Comparison of ENCODE assay signal across 9 cellular contexts in the genomic region with DNA sequence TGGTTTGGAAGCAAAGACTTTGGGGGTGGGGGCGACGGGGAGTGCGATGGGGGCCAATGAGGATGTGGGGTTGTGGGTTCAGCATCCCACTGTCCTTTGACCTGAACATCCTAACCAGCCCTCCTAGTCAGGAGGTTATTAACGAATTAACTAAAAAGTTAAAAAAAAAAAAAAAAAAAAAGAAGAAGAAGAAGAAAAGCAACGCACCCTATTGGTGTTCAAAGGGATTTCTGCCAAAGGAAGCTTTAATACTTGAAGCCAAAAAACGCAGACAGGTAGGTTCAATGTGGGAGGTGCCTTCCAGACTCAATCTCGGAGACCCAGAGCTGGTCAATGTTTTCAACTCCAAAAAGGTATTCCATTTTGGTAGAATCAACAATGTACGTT. TPM values are rescaled to one million over a fixed set of nuclear protein-coding genes. Genes with fewer than 3 reads are reported as not detected.
DNase-seq lines count a peak whose midpoint lies in the region; TF ChIP-seq lines count a peak whose summit lies in the region.
"Had no signal": no experiment of that assay in that cellular context is flagged by ENCODE, and none has a peak within 500 bp of the region (broad histone marks: within the 10 kb centered on the region; RNA-seq: fewer than 3 reads in every experiment).

No MANE protein-coding gene starts in this region.

- H3K9me3 ChIP-seq in HUES64 (ENCODE audit: insufficient read depth, low read depth, low read length) (no peaks in the 10 kb centered on the region), prostate gland (no peaks in the 10 kb centered on the region)

- H3K9ac ChIP-seq in HUES64 (ENCODE audit: low read depth, low read length): no peak overlapping the region
- H3K9ac ChIP-seq: KMS-11 had no signal

- 24% methylated on average over 4 of the region's 8 CpGs for WGBS in HUES64
- 8% methylated on average over 8 of the region's 8 CpGs for WGBS in prostate gland

- H3K4me3 ChIP-seq in GM06990 (replicated peaks; ENCODE audit: low read depth, low read length) (peak overlapping the region; percentile 86), HUES64 (ENCODE audit: low read length) (peak overlapping the region; percentile 59), epithelial cell of proximal tubule (ENCODE audit: low read depth, low read length) (peak overlapping the region; percentile 42), prostate gland (peak overlapping the region; percentile 34 to 46)

- H3K36me3 ChIP-seq in GM06990 (ENCODE audit: control insufficient read depth, insufficient read depth, low read length) (no peaks in the 10 kb centered on the region), HUES64 (ENCODE audit: insufficient read depth, low read length) (no peaks in the 10 kb centered on the region), prostate gland (no peaks in the 10 kb centered on the region)

- H3K27me3 ChIP-seq in GM06990 (replicated peaks; ENCODE audit: control insufficient read depth, insufficient read depth, low read length): no peaks in the 10 kb centered on the region
- peaks cover 70% of the 10 kb centered on the region for H3K27me3 ChIP-seq in HUES64 (ENCODE audit: insufficient read depth, low read length)
- no peaks in the 10 kb centered on the region for H3K27me3 ChIP-seq in prostate gland (replicated peaks; ENCODE audit: insufficient read depth)

- H3K27ac ChIP-seq in HUES64 (ENCODE audit: low read depth, low read length): no peak overlapping the region
- no peak overlapping the region for H3K27ac ChIP-seq in prostate gland
- H3K27ac ChIP-seq: KMS-11 had no signal

- 0 out of 2 replicates have a peak, but pooled peaks cover 3% of the 10 kb centered on the region for H3K4me1 ChIP-seq in HUES64 (ENCODE audit: insufficient read depth, low read length)
- no peaks in the 10 kb centered on the region for H3K4me1 ChIP-seq in prostate gland (replicated peaks)

- peak; percentile 41 for TF ChIP-seq CTCF in GM06990 (IDR thresholded peaks at IDR 0.05; ENCODE audit: insufficient read depth, low read length, poor library complexity, severe bottlenecking)
- peak; percentile 16 for TF ChIP-seq CTCF in epithelial cell of proximal tubule (conservative IDR thresholded peaks at IDR 0.05; ENCODE audit: low read depth, low read length)
- no peak for TF ChIP-seq CTCF in prostate gland (IDR thresholded peaks at IDR 0.05)

- intact Hi-C loops in prostate gland (cut with DNase I): no loop called here

- DNase-seq in GM06990 (ENCODE audit: extremely low read depth, insufficient read length) (no peak), epithelial cell of proximal tubule (ENCODE audit: low read depth) (no peak), prostate gland (ENCODE audit: low spot score) (no peak), foreskin melanocyte (no peak), putamen (ENCODE audit: low spot score) (no peak), SKM-1 treated with dmso at 0.1 percent for 144 hours (lab: John Stamatoyannopoulos, UW; ENCODE audit: unreplicated experiment) (no peak), EL (no peak)

- TF ChIP-seq POLR2A in prostate gland (IDR thresholded peaks at IDR 0.05): no peak

RNA-seq across cellular contexts. Expression of gene CLIC6, which starts 2.2 kb away (rescaled TPM):
- 0.60 TPM for polyA plus RNA-seq in HUES64 (2013, experiment 1 of 2)
- polyA plus RNA-seq in HUES64 (2013, experiment 2 of 2): 1.2 TPM
- total RNA-seq in epithelial cell of proximal tubule: 0.58 and 1.3 TPM in 2 replicates
- 1 to 10 TPM; 3.4 to 7.0 TPM for total RNA-seq in prostate gland

RNA-seq across cellular contexts. Expression of gene RCAN1, which starts 56.0 kb away (rescaled TPM):
- polyA plus RNA-seq in HUES64 (2013, experiment 1 of 2): 5.8 TPM
- 6.4 TPM for polyA plus RNA-seq in HUES64 (2013, experiment 2 of 2)
- total RNA-seq in epithelial cell of proximal tubule: 19.6 and 30.1 TPM in 2 replicates
- 10 to 100 TPM; 12.0 to 14.1 TPM for total RNA-seq in prostate gland

Comparison
In these comparisons a context has a peak if more than half of its experiments do, and no peak if none do; other contexts are left out.
1. CTCF ChIP-seq: peak in GM06990 (single experiment) and epithelial cell of proximal tubule (single experiment); none in prostate gland (0 of 4).
2. Peak in every context shown above with its lines, with median percentiles within 50 percentile points of each other: H3K4me3 ChIP-seq.